ENCODE assay signal across 1 cellular context in the genomic region with DNA sequence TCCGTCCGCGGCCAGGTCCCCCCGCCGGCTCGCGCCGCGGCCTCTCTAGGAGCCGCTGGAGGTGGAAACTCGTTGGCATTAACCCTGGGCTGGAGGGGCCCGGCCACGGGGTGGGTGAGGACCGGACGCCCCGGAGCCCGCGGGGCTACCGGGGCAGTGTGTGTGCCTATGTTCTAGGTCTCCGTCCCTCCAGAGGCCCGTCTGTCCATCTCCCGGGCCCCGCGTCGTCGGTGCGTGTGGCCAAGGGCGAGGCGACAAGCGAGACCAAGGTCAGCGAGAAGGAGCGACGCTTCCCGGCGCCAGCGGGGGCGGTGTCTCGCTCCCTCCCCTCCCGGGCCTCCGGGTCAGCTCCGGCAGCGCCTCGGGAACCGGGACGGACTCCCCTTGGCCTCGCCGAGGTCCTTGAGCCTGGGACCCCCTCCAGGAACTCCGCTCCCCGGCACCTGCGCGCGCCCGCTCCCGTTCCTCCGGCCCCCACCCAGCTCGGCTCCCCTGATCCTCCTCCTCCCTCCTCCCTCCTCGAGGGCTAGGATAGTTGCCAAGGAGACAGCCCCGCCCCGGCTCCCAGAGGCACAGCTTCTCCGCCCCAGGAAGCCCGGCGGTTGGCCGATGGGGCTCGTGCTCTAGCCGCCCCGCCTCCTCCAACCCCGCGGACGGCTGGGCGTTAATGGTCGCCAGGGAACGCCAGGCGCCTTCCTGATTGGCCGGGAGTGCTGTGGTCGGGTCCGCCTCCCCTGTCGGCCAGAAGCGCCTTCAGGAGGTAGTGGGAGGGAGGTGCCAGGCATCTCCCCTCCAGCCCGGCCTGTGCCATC.
TF ChIP-seq lines count a peak whose summit lies in the region.

No MANE protein-coding gene starts in this region.

TF ChIP-seq in HepG2, 621 proteins besides CTCF, POLR2A, EP300 and RAD21 (continued from another document and continues in another):
- TF ChIP-seq SNRNP70 (IDR thresholded peaks at IDR 0.05; ENCODE audit: low read depth, low read length) (no peak), ZNF414 (CRISPR knock-in tag; IDR thresholded peaks at IDR 0.05) (peak; percentile 86; the same call in 1 of the 2 replicates), ZNF224 (CRISPR knock-in tag; IDR thresholded peaks at IDR 0.05) (peak; percentile 71; the same call in 1 of the 2 replicates), REL (CRISPR knock-in tag; conservative IDR thresholded peaks at IDR 0.05) (peak; percentile 64), ZNF350 (CRISPR knock-in tag; IDR thresholded peaks at IDR 0.05; ENCODE audit: borderline replicate concordance, low read depth) (peak; percentile 85), CBX1 (IDR thresholded peaks at IDR 0.05; ENCODE audit: low read depth) (no peak), KAT7 (CRISPR knock-in tag; IDR thresholded peaks at IDR 0.05; ENCODE audit: borderline replicate concordance) (peak; percentile 42; the same call in 1 of the 2 replicates), POLR2AphosphoS5 (IDR thresholded peaks at IDR 0.05; ENCODE audit: low read depth, low read length) (peak; percentile 67), EZH2 (conservative IDR thresholded peaks at IDR 0.05; ENCODE audit: low read depth, low read length) (no peak), ZNF431 (CRISPR knock-in tag; IDR thresholded peaks at IDR 0.05; ENCODE audit: borderline replicate concordance, low read depth) (peak; percentile 52), NONO (IDR thresholded peaks at IDR 0.05) (no peak), NONO (CRISPR knock-in tag; conservative IDR thresholded peaks at IDR 0.05) (0 out of 2 replicates have a peak, but pooled peaks have one; percentile 37), TOPORS (CRISPR knock-in tag; IDR thresholded peaks at IDR 0.05) (peak; percentile 77), ZZZ3 (CRISPR knock-in tag; IDR thresholded peaks at IDR 0.05; ENCODE audit: borderline replicate concordance) (0 out of 2 replicates have a peak, but pooled peaks have one; percentile 55), ZNF343 (CRISPR knock-in tag; IDR thresholded peaks at IDR 0.05) (0 out of 2 replicates have a peak, but pooled peaks have one; percentile 6), ATAD3A (CRISPR knock-in tag; IDR thresholded peaks at IDR 0.05) (no peak), ZNF704 (CRISPR knock-in tag; IDR thresholded peaks at IDR 0.05; ENCODE audit: borderline replicate concordance) (peak; percentile 81; the same call in 1 of the 2 replicates), KDM4B (CRISPR knock-in tag; IDR thresholded peaks at IDR 0.05) (peak; percentile 10; the same call in 1 of the 2 replicates), ZNF563 (CRISPR knock-in tag; IDR thresholded peaks at IDR 0.05) (peak; percentile 69; the same call in 1 of the 2 replicates), ZNF792 (CRISPR knock-in tag; IDR thresholded peaks at IDR 0.05) (peak; percentile 46; the same call in 1 of the 2 replicates), NFYB (CRISPR knock-in tag; IDR thresholded peaks at IDR 0.05) (peak; percentile 77), ZNF451 (CRISPR knock-in tag; IDR thresholded peaks at IDR 0.05) (peak; percentile 73; the same call in 1 of the 2 replicates), ZNF143 (CRISPR knock-in tag; IDR thresholded peaks at IDR 0.05) (peak; percentile 49; the same call in 1 of the 2 replicates), ZNF136 (CRISPR knock-in tag; IDR thresholded peaks at IDR 0.05; ENCODE audit: low read depth) (0 out of 2 replicates have a peak, but pooled peaks have one; percentile 73), MAF1 (CRISPR knock-in tag; IDR thresholded peaks at IDR 0.05; ENCODE audit: borderline replicate concordance) (peak; percentile 40; the same call in 1 of the 2 replicates), ZNF501 (CRISPR knock-in tag; IDR thresholded peaks at IDR 0.05) (peak; percentile 86), NFIB (CRISPR knock-in tag; IDR thresholded peaks at IDR 0.05; ENCODE audit: borderline replicate concordance) (no peak)
- TF ChIP-seq, protein P1, sequence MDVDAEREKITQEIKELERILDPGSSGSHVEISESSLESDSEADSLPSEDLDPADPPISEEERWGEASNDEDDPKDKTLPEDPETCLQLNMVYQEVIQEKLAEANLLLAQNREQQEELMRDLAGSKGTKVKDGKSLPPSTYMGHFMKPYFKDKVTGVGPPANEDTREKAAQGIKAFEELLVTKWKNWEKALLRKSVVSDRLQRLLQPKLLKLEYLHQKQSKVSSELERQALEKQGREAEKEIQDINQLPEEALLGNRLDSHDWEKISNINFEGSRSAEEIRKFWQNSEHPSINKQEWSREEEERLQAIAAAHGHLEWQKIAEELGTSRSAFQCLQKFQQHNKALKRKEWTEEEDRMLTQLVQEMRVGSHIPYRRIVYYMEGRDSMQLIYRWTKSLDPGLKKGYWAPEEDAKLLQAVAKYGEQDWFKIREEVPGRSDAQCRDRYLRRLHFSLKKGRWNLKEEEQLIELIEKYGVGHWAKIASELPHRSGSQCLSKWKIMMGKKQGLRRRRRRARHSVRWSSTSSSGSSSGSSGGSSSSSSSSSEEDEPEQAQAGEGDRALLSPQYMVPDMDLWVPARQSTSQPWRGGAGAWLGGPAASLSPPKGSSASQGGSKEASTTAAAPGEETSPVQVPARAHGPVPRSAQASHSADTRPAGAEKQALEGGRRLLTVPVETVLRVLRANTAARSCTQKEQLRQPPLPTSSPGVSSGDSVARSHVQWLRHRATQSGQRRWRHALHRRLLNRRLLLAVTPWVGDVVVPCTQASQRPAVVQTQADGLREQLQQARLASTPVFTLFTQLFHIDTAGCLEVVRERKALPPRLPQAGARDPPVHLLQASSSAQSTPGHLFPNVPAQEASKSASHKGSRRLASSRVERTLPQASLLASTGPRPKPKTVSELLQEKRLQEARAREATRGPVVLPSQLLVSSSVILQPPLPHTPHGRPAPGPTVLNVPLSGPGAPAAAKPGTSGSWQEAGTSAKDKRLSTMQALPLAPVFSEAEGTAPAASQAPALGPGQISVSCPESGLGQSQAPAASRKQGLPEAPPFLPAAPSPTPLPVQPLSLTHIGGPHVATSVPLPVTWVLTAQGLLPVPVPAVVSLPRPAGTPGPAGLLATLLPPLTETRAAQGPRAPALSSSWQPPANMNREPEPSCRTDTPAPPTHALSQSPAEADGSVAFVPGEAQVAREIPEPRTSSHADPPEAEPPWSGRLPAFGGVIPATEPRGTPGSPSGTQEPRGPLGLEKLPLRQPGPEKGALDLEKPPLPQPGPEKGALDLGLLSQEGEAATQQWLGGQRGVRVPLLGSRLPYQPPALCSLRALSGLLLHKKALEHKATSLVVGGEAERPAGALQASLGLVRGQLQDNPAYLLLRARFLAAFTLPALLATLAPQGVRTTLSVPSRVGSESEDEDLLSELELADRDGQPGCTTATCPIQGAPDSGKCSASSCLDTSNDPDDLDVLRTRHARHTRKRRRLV (CRISPR knock-in tag; IDR thresholded peaks at IDR 0.05): 0 out of 2 replicates have a peak, but pooled peaks have one; percentile 40
- TF ChIP-seq, protein P2, sequence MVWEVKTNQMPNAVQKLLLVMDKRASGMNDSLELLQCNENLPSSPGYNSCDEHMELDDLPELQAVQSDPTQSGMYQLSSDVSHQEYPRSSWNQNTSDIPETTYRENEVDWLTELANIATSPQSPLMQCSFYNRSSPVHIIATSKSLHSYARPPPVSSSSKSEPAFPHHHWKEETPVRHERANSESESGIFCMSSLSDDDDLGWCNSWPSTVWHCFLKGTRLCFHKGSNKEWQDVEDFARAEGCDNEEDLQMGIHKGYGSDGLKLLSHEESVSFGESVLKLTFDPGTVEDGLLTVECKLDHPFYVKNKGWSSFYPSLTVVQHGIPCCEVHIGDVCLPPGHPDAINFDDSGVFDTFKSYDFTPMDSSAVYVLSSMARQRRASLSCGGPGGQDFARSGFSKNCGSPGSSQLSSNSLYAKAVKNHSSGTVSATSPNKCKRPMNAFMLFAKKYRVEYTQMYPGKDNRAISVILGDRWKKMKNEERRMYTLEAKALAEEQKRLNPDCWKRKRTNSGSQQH (CRISPR knock-in tag; IDR thresholded peaks at IDR 0.05; ENCODE audit: low read depth): 0 out of 2 replicates have a peak, but pooled peaks have one; percentile 28
- TF ChIP-seq, protein P3, sequence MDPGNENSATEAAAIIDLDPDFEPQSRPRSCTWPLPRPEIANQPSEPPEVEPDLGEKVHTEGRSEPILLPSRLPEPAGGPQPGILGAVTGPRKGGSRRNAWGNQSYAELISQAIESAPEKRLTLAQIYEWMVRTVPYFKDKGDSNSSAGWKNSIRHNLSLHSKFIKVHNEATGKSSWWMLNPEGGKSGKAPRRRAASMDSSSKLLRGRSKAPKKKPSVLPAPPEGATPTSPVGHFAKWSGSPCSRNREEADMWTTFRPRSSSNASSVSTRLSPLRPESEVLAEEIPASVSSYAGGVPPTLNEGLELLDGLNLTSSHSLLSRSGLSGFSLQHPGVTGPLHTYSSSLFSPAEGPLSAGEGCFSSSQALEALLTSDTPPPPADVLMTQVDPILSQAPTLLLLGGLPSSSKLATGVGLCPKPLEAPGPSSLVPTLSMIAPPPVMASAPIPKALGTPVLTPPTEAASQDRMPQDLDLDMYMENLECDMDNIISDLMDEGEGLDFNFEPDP (CRISPR knock-in tag; conservative IDR thresholded peaks at IDR 0.05): no peak
- TF ChIP-seq, protein P4, sequence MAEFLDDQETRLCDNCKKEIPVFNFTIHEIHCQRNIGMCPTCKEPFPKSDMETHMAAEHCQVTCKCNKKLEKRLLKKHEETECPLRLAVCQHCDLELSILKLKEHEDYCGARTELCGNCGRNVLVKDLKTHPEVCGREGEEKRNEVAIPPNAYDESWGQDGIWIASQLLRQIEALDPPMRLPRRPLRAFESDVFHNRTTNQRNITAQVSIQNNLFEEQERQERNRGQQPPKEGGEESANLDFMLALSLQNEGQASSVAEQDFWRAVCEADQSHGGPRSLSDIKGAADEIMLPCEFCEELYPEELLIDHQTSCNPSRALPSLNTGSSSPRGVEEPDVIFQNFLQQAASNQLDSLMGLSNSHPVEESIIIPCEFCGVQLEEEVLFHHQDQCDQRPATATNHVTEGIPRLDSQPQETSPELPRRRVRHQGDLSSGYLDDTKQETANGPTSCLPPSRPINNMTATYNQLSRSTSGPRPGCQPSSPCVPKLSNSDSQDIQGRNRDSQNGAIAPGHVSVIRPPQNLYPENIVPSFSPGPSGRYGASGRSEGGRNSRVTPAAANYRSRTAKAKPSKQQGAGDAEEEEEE (CRISPR knock-in tag; IDR thresholded peaks at IDR 0.05; ENCODE audit: borderline replicate concordance): peak; percentile 66; the same call in 1 of the 2 replicates
- TF ChIP-seq, protein P5, sequence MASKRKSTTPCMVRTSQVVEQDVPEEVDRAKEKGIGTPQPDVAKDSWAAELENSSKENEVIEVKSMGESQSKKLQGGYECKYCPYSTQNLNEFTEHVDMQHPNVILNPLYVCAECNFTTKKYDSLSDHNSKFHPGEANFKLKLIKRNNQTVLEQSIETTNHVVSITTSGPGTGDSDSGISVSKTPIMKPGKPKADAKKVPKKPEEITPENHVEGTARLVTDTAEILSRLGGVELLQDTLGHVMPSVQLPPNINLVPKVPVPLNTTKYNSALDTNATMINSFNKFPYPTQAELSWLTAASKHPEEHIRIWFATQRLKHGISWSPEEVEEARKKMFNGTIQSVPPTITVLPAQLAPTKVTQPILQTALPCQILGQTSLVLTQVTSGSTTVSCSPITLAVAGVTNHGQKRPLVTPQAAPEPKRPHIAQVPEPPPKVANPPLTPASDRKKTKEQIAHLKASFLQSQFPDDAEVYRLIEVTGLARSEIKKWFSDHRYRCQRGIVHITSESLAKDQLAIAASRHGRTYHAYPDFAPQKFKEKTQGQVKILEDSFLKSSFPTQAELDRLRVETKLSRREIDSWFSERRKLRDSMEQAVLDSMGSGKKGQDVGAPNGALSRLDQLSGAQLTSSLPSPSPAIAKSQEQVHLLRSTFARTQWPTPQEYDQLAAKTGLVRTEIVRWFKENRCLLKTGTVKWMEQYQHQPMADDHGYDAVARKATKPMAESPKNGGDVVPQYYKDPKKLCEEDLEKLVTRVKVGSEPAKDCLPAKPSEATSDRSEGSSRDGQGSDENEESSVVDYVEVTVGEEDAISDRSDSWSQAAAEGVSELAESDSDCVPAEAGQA (IDR thresholded peaks at IDR 0.05; ENCODE audit: low read depth): peak; percentile 65; the same call in 1 of the 2 replicates
- TF ChIP-seq, protein P5 (CRISPR knock-in tag; IDR thresholded peaks at IDR 0.05; ENCODE audit: borderline replicate concordance): no peak
- TF ChIP-seq, protein P6, sequence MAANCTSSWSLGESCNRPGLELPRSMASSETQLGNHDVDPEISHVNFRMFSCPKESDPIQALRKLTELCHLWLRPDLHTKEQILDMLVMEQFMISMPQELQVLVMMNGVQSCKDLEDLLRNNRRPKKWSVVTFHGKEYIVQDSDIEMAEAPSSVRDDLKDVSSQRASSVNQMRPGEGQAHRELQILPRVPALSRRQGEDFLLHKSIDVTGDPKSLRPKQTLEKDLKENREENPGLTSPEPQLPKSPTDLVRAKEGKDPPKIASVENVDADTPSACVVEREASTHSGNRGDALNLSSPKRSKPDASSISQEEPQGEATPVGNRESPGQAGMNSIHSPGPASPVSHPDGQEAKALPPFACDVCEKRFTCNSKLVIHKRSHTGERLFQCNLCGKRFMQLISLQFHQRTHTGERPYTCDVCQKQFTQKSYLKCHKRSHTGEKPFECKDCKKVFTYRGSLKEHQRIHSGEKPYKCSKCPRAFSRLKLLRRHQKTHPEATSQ (CRISPR knock-in tag; IDR thresholded peaks at IDR 0.05; ENCODE audit: borderline replicate concordance): 0 out of 2 replicates have a peak, but pooled peaks have one; percentile 33
- TF ChIP-seq, protein P7, sequence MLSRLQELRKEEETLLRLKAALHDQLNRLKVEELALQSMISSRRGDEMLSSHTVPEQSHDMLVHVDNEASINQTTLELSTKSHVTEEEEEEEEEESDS (CRISPR knock-in tag; IDR thresholded peaks at IDR 0.05; ENCODE audit: borderline replicate concordance): no peak
